ENCODE assay signal across 8 cellular contexts in genomic region chr14:20986811-20987210, GRCh38. TPM values are rescaled to one million over a fixed set of nuclear protein-coding genes. Genes with fewer than 3 reads are reported as not detected.
DNase-seq lines count a peak whose midpoint lies in the region; ATAC-seq and TF ChIP-seq lines count a peak whose summit lies in the region.
"Had no signal": no experiment of that assay in that cellular context is flagged by ENCODE, and none has a peak within 500 bp of the region (broad histone marks: within the 10 kb centered on the region; RNA-seq: fewer than 3 reads in every experiment).

No MANE protein-coding gene starts in this region.

- DNase-seq in HT1080 (ENCODE audit: low read depth) (peak; percentile 92), cardiac fibroblast (ENCODE audit: low read depth in 2 of 2) (peak; percentile 92 to 95), sciatic nerve (ENCODE audit: low spot score) (no peak), NCI-H748 (lab: John Stamatoyannopoulos, UW; ENCODE audit: unreplicated experiment) (no peak)

- no peak overlapping the region for H3K4me3 ChIP-seq in cardiac fibroblast (replicated peaks in 1 of 2; ENCODE audit: low read depth in 2 of 2, low read length in 2 of 2)
- H3K4me3 ChIP-seq: esophagus muscularis mucosa had no signal

- no peak for TF ChIP-seq CTCF in cardiac fibroblast (IDR thresholded peaks at IDR 0.05; ENCODE audit: low read depth, low read length)

- intact Hi-C loops in sciatic nerve (cut with DNase I) = no loop called here

- ATAC-seq in sciatic nerve (peak; percentile 58), GM21717 (IDR thresholded peaks at IDR 0.05; ENCODE audit: unreplicated experiment) (no peak), HG03025 (IDR thresholded peaks at IDR 0.05; ENCODE audit: low FRiP score, unreplicated experiment) (no peak)

RNA-seq across cellular contexts. Expression of gene METTL17, which starts 3.0 kb away (rescaled TPM):
- total RNA-seq in HT1080 (2014; rRNA removed; shearing (Covaris generic)) = 100 and 101 TPM in 2 replicates
- polyA plus RNA-seq in HT1080 (2015; cell fraction: cytosol; rRNA removed) = 81.4 and 92.1 TPM in 2 replicates
- polyA plus RNA-seq in HT1080 (2015; cell fraction: nucleus; rRNA removed) = 484 and 486 TPM in 2 replicates
- 56.2 TPM for total RNA-seq in sciatic nerve

RNA-seq across cellular contexts. Expression of gene SLC39A2, which starts 12.3 kb away (rescaled TPM):
- total RNA-seq in HT1080 (2014; rRNA removed; shearing (Covaris generic)) = 0.05 TPM in 1 of 2 replicates, not detected in the other
- polyA plus RNA-seq in HT1080 (2015; cell fraction: cytosol; rRNA removed) = 0.05 TPM in 1 of 2 replicates, not detected in the other
- polyA plus RNA-seq in HT1080 (2015; cell fraction: nucleus; rRNA removed) = not detected in 2 replicates
- total RNA-seq in sciatic nerve = not detected
- total RNA-seq: esophagus muscularis mucosa had no signal

RNA-seq across cellular contexts. Expression of gene RNASE2, which starts 31.5 kb away (rescaled TPM):
- total RNA-seq in HT1080 (2014; rRNA removed; shearing (Covaris generic)) = not detected in 2 replicates
- not detected in 2 replicates for polyA plus RNA-seq in HT1080 (2015; cell fraction: cytosol; rRNA removed)
- not detected in 2 replicates for polyA plus RNA-seq in HT1080 (2015; cell fraction: nucleus; rRNA removed)
- 3.7 TPM for total RNA-seq in sciatic nerve
- total RNA-seq: T-helper 2 cell treated with Interferon-gamma antibody and Interleukin-4, amounts not matched to agents 100 ng/mL and 5 ng/mL, for 36 hours had no signal

RNA-seq across cellular contexts. Expression of gene NDRG2, which starts 38.0 kb away (rescaled TPM):
- total RNA-seq in HT1080 (2014; rRNA removed; shearing (Covaris generic)) = 13.1 and 16.9 TPM in 2 replicates
- polyA plus RNA-seq in HT1080 (2015; cell fraction: cytosol; rRNA removed) = 4.9 and 6.4 TPM in 2 replicates
- polyA plus RNA-seq in HT1080 (2015; cell fraction: nucleus; rRNA removed) = 11.1 and 13.8 TPM in 2 replicates
- 398 TPM for total RNA-seq in sciatic nerve

RNA-seq across cellular contexts. Expression of gene TPPP2, which starts 43.2 kb away (rescaled TPM):
- total RNA-seq in HT1080 (2014; rRNA removed; shearing (Covaris generic)) = not detected in 2 replicates
- polyA plus RNA-seq in HT1080 (2015; cell fraction: cytosol; rRNA removed) = not detected in 2 replicates
- not detected in 2 replicates for polyA plus RNA-seq in HT1080 (2015; cell fraction: nucleus; rRNA removed)
- total RNA-seq in sciatic nerve = 0.49 TPM
- total RNA-seq: esophagus muscularis mucosa; T-helper 2 cell treated with Interferon-gamma antibody and Interleukin-4, amounts not matched to agents 100 ng/mL and 5 ng/mL, for 36 hours had no signal

Comparison
In these comparisons a context has a peak if more than half of its experiments do, and no peak if none do; other contexts are left out.
1. DNase-seq: peak in HT1080 (single experiment) and cardiac fibroblast (2 of 2); none in sciatic nerve (single experiment) and NCI-H748 (single experiment).